ENCODE assay signal across 8 cellular contexts in the genomic region with DNA sequence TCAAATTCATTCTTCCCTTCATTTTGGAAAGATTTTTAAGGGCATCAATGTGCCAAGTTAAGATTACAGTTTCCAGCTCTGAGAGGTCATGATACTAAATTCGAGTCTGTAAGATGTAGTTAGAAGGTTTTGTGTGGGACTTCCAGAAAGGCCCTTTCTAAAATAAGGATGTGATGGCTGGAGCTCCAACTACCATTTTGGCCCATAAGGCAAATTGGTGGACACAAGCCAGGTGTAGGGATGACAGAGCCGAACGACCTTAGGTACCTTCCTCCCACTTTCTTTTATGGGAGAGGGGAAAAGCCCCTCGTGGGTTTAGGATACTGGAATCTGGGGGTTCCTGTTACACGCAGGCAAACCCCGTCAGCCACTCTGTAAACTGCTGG. TPM values are rescaled to one million over a fixed set of nuclear protein-coding genes. Genes with fewer than 3 reads are reported as not detected.
A peak's percentile ranks its signal among the peaks of the same experiment; 100 is the strongest.
DNase-seq lines count a peak whose midpoint lies in the region; TF ChIP-seq lines count a peak whose summit lies in the region.

No MANE protein-coding gene starts in this region.

- no peaks in the 10 kb centered on the region for H3F3A ChIP-seq in neural progenitor cell (ENCODE audit: low read depth)

- peaks cover 0 to 4% of the 10 kb centered on the region in 2 donors for H3K27me3 Mint-ChIP-seq in CD4-positive, alpha-beta memory T cell
- H3K27me3 Mint-ChIP-seq in neural progenitor cell (ENCODE audit: insufficient read depth, low read depth): peaks cover 4% of the 10 kb centered on the region

- no peak for TF ChIP-seq CTCF in neural progenitor cell (IDR thresholded peaks at IDR 0.05)

- no peaks in the 10 kb centered on the region for H3K36me3 ChIP-seq in CD4-positive, alpha-beta memory T cell (ENCODE audit: insufficient read depth, low read length)
- H3K36me3 ChIP-seq in MG63: no peaks in the 10 kb centered on the region
- H3K36me3 ChIP-seq in effector memory CD4-positive, alpha-beta T cell (ENCODE audit: control insufficient read depth, insufficient read depth, low read length): no peaks in the 10 kb centered on the region
- H3K36me3 ChIP-seq in neural progenitor cell: no peaks in the 10 kb centered on the region

- H3K4me1 Mint-ChIP-seq in CD4-positive, alpha-beta memory T cell: peaks cover 13 to 24% (median 19%) of the 10 kb centered on the region in 4 donors
- H3K4me1 Mint-ChIP-seq in neural progenitor cell: peaks cover 12% of the 10 kb centered on the region

- H3K27ac ChIP-seq in CD4-positive, alpha-beta memory T cell (ENCODE audit: low read depth, low read length): peak overlapping the region; percentile 57
- peak overlapping the region; percentile 55 for H3K27ac ChIP-seq in effector memory CD4-positive, alpha-beta T cell (ENCODE audit: insufficient read depth, low read length, poor library complexity, severe bottlenecking)
- H3K27ac ChIP-seq in neural progenitor cell: no peak overlapping the region

- no peaks in the 10 kb centered on the region for H3K27me3 ChIP-seq in CD4-positive, alpha-beta memory T cell (ENCODE audit: insufficient read depth, low read length)
- H3K27me3 ChIP-seq in MG63 (no peaks in the 10 kb centered on the region), neural progenitor cell (peaks cover 20% of the 10 kb centered on the region)
- H3K27me3 ChIP-seq in effector memory CD4-positive, alpha-beta T cell (replicated peaks; ENCODE audit: control insufficient read depth, insufficient read depth, low read length, poor library complexity, severe bottlenecking): no peaks in the 10 kb centered on the region

- POLR2A ChIA-PET in CD4-positive, alpha-beta memory T cell (lab: Charles Lee; ENCODE audit: partially characterized antibody): no interaction called here

- intact Hi-C loops in CD4-positive, alpha-beta memory T cell (cut with micrococcal nuclease): no loop called here

- peak overlapping the region; percentile 96 to 100 (median 99) for H3K4me3 Mint-ChIP-seq in CD4-positive, alpha-beta memory T cell
- H3K4me3 Mint-ChIP-seq in neural progenitor cell: peak overlapping the region; percentile 98

- no peaks in the 10 kb centered on the region for H4K20me1 ChIP-seq in neural progenitor cell (ENCODE audit: low read depth)

- H3K4me3 ChIP-seq in CD4-positive, alpha-beta memory T cell (ENCODE audit: low read length in 2 of 2): peak overlapping the region; percentile 64 to 82
- H3K4me3 ChIP-seq in MG63 (peak overlapping the region; percentile 89), neural progenitor cell (peak overlapping the region; percentile 51)
- peak overlapping the region; percentile 94 for H3K4me3 ChIP-seq in effector memory CD4-positive, alpha-beta T cell (ENCODE audit: insufficient read depth, low read depth, low read length, poor library complexity, severe bottlenecking)

- no peaks in the 10 kb centered on the region for H3K79me2 ChIP-seq in neural progenitor cell (ENCODE audit: low read depth)

- peak overlapping the region; percentile 71 for H3K4me2 ChIP-seq in neural progenitor cell

- no peaks in the 10 kb centered on the region for H3K9me3 ChIP-seq in CD4-positive, alpha-beta memory T cell (ENCODE audit: control insufficient read depth in 1 of 2, low read length in 2 of 2)
- H3K9me3 ChIP-seq in MG63 (peaks cover 3% of the 10 kb centered on the region; the same call in 1 of the 2 replicates), neural progenitor cell (ENCODE audit: low read depth) (peaks cover 9% of the 10 kb centered on the region)
- H3K9me3 ChIP-seq in effector memory CD4-positive, alpha-beta T cell (ENCODE audit: control insufficient read depth, low read length): no peaks in the 10 kb centered on the region

- H3K9me3 Mint-ChIP-seq in CD4-positive, alpha-beta memory T cell: peaks cover 0 to 8% (median 2%) of the 10 kb centered on the region in 8 donors
- H3K9me3 Mint-ChIP-seq in neural progenitor cell: peaks cover 33% of the 10 kb centered on the region

- peaks cover 12% of the 10 kb centered on the region for H3K4me1 ChIP-seq in CD4-positive, alpha-beta memory T cell (ENCODE audit: insufficient read depth, low read length)
- H3K4me1 ChIP-seq in effector memory CD4-positive, alpha-beta T cell (ENCODE audit: control insufficient read depth, insufficient read depth, low read length, poor library complexity, severe bottlenecking): peaks cover 7% of the 10 kb centered on the region
- H3K4me1 ChIP-seq in neural progenitor cell: no peaks in the 10 kb centered on the region

- no peak overlapping the region for H3K9ac ChIP-seq in neural progenitor cell

- peak overlapping the region; percentile 45 for H2AFZ ChIP-seq in neural progenitor cell (replicated peaks)

- H3K27ac Mint-ChIP-seq in CD4-positive, alpha-beta memory T cell: peak overlapping the region; percentile 41 to 99 (median 96)
- H3K27ac Mint-ChIP-seq in neural progenitor cell: peak overlapping the region; percentile 53

- no peak for DNase-seq in CD4-positive, alpha-beta memory T cell
- DNase-seq in MG63: no peak
- no peak for DNase-seq in effector memory CD4-positive, alpha-beta T cell
- no peak for DNase-seq in neural progenitor cell (ENCODE audit: low spot score)
- no peak for DNase-seq in stimulated activated CD4-positive, alpha-beta T cell treated with anti-CD3 and anti-CD28 coated beads, Interleukin-2, amount 100 ng/mL, for 24 hours
- DNase-seq in LoVo (ENCODE audit: low spot score): no peak
- no peak for DNase-seq in stimulated activated CD4-positive, alpha-beta T cell treated with anti-CD3 and anti-CD28 coated beads, Interleukin-4, amount 100 ng/mL, for 4 hours
- DNase-seq in NK-92 (lab: John Stamatoyannopoulos, UW; ENCODE audit: unreplicated experiment): no peak

- peaks cover 0 to 6% of the 10 kb centered on the region in 2 donors for H3K36me3 Mint-ChIP-seq in CD4-positive, alpha-beta memory T cell
- H3K36me3 Mint-ChIP-seq in neural progenitor cell: peaks cover 2% of the 10 kb centered on the region

- CTCF ChIA-PET in CD4-positive, alpha-beta memory T cell (lab: Charles Lee; ENCODE audit: partially characterized antibody): interaction anchor here (1.9 kb wide), 1 partner anchor 14 kb away, joined by 5 read pairs; no protein-coding TSS in a partner anchor

RNA-seq across cellular contexts. Expression of gene PTPDC1, which starts 54.3 kb away (rescaled TPM):
- 1 to 10 TPM; 5.1 to 5.5 TPM for total RNA-seq in CD4-positive, alpha-beta memory T cell
- polyA plus RNA-seq in CD4-positive, alpha-beta memory T cell: 1 to 10 TPM; 1.7 to 2.1 TPM
- total RNA-seq in MG63 (2014; rRNA removed; shearing (Covaris generic); ENCODE audit: low replicate concordance): 2.4 and 3.6 TPM in 2 replicates
- total RNA-seq in neural progenitor cell (ENCODE audit: low replicate concordance): 14.4 and 15.9 TPM in 2 replicates
